21 cellular contexts compared by ENCODE assay signal in genomic region chr7:147639037-147639436, GRCh38.
"Had no signal": no experiment of that assay in that cellular context is flagged by ENCODE, and none has a peak within 500 bp of the region (broad histone marks: within the 10 kb centered on the region; RNA-seq: fewer than 3 reads in every experiment).

No MANE protein-coding gene starts in this region.

- DNase-seq: activated B cell treated with CpG ODN at 0.5 μM for 24 hours; activated CD4-positive, alpha-beta memory T cell treated with anti-CD3 and anti-CD28 coated beads for 36 hours; activated CD4-positive, alpha-beta T cell treated with anti-CD3 and anti-CD28 coated beads for 4 hours; activated naive CD4-positive, alpha-beta T cell; activated naive CD8-positive, alpha-beta T cell treated with anti-CD3 and anti-CD28 coated beads for 36 hours; activated T-cell treated with anti-CD3 and anti-CD28 coated beads, Interleukin-2, amount 50 U/mL, for 1 hour; amniotic stem cell; erythroblast; foreskin melanocyte; heart left ventricle; ovary; sigmoid colon; stimulated activated CD4-positive, alpha-beta T cell treated with anti-CD3 and anti-CD28 coated beads, Interleukin-4, amount 100 ng/mL, for 24 hours; stomach; SW 1271; T-helper 2 cell; upper lobe of right lung had no signal

- H3K27ac Mint-ChIP-seq: activated B cell treated with CpG ODN at 0.5 μM for 24 hours; activated CD4-positive, alpha-beta memory T cell treated with anti-CD3 and anti-CD28 coated beads for 36 hours; activated naive CD8-positive, alpha-beta T cell treated with anti-CD3 and anti-CD28 coated beads for 36 hours; activated T-helper 17 cell treated with anti-CD3 and anti-CD28 coated beads, Interleukin-2, amount 50 U/mL, for 72 hours; stimulated activated effector memory CD8-positive, alpha-beta T cell treated with anti-CD3 and anti-CD28 coated beads, Interleukin-12 subunit alpha, Interleukin-12 subunit beta, amount 100 ng/mL, for 72 hours had no signal

- ATAC-seq: activated T-helper 17 cell treated with anti-CD3 and anti-CD28 coated beads, Interleukin-2, amount 50 U/mL, for 72 hours; heart left ventricle; left lobe of liver; stimulated activated effector memory CD8-positive, alpha-beta T cell treated with anti-CD3 and anti-CD28 coated beads, Interleukin-12 subunit alpha, Interleukin-12 subunit beta, amount 100 ng/mL, for 72 hours; upper lobe of right lung had no signal

- H3K27me3 Mint-ChIP-seq: activated B cell treated with CpG ODN at 0.5 μM for 24 hours; activated CD4-positive, alpha-beta memory T cell treated with anti-CD3 and anti-CD28 coated beads for 36 hours; activated naive CD8-positive, alpha-beta T cell treated with anti-CD3 and anti-CD28 coated beads for 36 hours; activated T-helper 17 cell treated with anti-CD3 and anti-CD28 coated beads, Interleukin-2, amount 50 U/mL, for 72 hours had no signal

- H3K4me1 ChIP-seq: heart left ventricle, sigmoid colon, stomach, upper lobe of right lung had no signal

- H3K9me3 ChIP-seq: heart left ventricle, ovary, sigmoid colon, stomach, upper lobe of right lung had no signal

- H3K4me1 Mint-ChIP-seq: activated B cell treated with CpG ODN at 0.5 μM for 24 hours; activated naive CD8-positive, alpha-beta T cell treated with anti-CD3 and anti-CD28 coated beads for 36 hours; activated T-helper 17 cell treated with anti-CD3 and anti-CD28 coated beads, Interleukin-2, amount 50 U/mL, for 72 hours; stimulated activated effector memory CD8-positive, alpha-beta T cell treated with anti-CD3 and anti-CD28 coated beads, Interleukin-12 subunit alpha, Interleukin-12 subunit beta, amount 100 ng/mL, for 72 hours had no signal

- H3K27me3 ChIP-seq: cardiac muscle cell, heart left ventricle, ovary, sigmoid colon, stomach, upper lobe of right lung had no signal

- H3K4me3 ChIP-seq: cardiac muscle cell, heart left ventricle, ovary, sigmoid colon, stomach, upper lobe of right lung had no signal

- H3K4me3 Mint-ChIP-seq: activated B cell treated with CpG ODN at 0.5 μM for 24 hours; activated CD4-positive, alpha-beta memory T cell treated with anti-CD3 and anti-CD28 coated beads for 36 hours; activated naive CD8-positive, alpha-beta T cell treated with anti-CD3 and anti-CD28 coated beads for 36 hours; activated T-helper 17 cell treated with anti-CD3 and anti-CD28 coated beads, Interleukin-2, amount 50 U/mL, for 72 hours; stimulated activated effector memory CD8-positive, alpha-beta T cell treated with anti-CD3 and anti-CD28 coated beads, Interleukin-12 subunit alpha, Interleukin-12 subunit beta, amount 100 ng/mL, for 72 hours had no signal

- H3K36me3 Mint-ChIP-seq: activated CD4-positive, alpha-beta memory T cell treated with anti-CD3 and anti-CD28 coated beads for 36 hours; activated naive CD8-positive, alpha-beta T cell treated with anti-CD3 and anti-CD28 coated beads for 36 hours; stimulated activated effector memory CD8-positive, alpha-beta T cell treated with anti-CD3 and anti-CD28 coated beads, Interleukin-12 subunit alpha, Interleukin-12 subunit beta, amount 100 ng/mL, for 72 hours had no signal

- H3K36me3 ChIP-seq: cardiac muscle cell, heart left ventricle, ovary, sigmoid colon, stomach, upper lobe of right lung had no signal

- H3K27ac ChIP-seq: cardiac muscle cell, heart left ventricle, ovary, sigmoid colon, stomach, upper lobe of right lung had no signal
